9 cellular contexts compared by ENCODE assay signal in the genomic region with DNA sequence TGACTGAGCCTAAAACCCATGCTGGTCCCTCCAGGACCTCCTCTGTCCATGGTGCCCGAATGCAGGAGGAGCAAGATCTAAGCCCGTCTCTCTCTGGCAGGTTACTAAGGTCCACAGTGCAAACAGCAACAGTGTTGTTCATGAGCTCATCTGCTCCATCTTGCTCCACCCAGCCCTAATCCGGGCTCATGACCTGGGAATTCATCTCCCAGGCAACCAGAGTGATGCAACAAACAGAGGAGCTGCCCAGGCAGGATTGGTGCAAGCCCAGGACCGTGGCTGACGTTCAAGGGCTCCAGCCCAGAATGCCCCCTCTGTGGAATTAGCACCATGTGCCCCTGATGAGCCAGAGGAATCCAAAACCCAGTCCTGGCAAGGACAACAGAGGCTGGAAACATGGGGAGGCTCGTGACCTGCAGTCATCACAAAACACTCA. TPM values are rescaled to one million over a fixed set of nuclear protein-coding genes. Genes with fewer than 3 reads are reported as not detected.
A peak's percentile ranks its signal among the peaks of the same experiment; 100 is the strongest.
DNase-seq lines count a peak whose midpoint lies in the region; ATAC-seq, FAIRE-seq and TF ChIP-seq lines count a peak whose summit lies in the region.
"Had no signal": no experiment of that assay in that cellular context is flagged by ENCODE, and none has a peak within 500 bp of the region (broad histone marks: within the 10 kb centered on the region; RNA-seq: fewer than 3 reads in every experiment).

No MANE protein-coding gene starts in this region.

- peak overlapping the region in 2 of 3 donors; percentile 15 to 24 for H3K4me3 ChIP-seq in skeletal muscle tissue (ENCODE audit: low read length in 3 of 3)

- CTCF ChIA-PET in WTC11 (lab: Charles Lee), result interaction anchor here (1.2 to 2.8 kb wide), 3 partner anchors 28 to 188 kb away, joined by 3 to 7 read pairs (median 6); no protein-coding TSS in a partner anchor

- in situ Hi-C loops in KBM-7 (cut with MboI; ENCODE audit: low pct_unique_long_range_greater_than_20kb, low sequenced_read_pairs), result no loop called here

- DNase-seq in H54 (ENCODE audit: insufficient read length, low spot score), result peak; percentile 36
- peak; percentile 31 for DNase-seq in WTC11 (ENCODE audit: low spot score)
- DNase-seq in left ventricle myocardium superior, result peak; percentile 89
- no peak for DNase-seq in stimulated activated CD4-positive, alpha-beta T cell treated with anti-CD3 and anti-CD28 coated beads, Interleukin-1b, Interleukin-23, amount 100 ng/mL, for 48 hours
- DNase-seq in KBM-7, result no peak
- no peak for DNase-seq in DMS79 (lab: John Stamatoyannopoulos, UW)
- DNase-seq: kidney glomerular epithelial cell had no signal

- H3K27me3 ChIP-seq in skeletal muscle tissue (ENCODE audit: control insufficient read depth in 3 of 3, insufficient read depth in 3 of 3, low read length in 3 of 3), result no peaks in the 10 kb centered on the region

- H3K36me3 ChIP-seq in skeletal muscle tissue (ENCODE audit: control insufficient read depth in 3 of 3, insufficient read depth in 3 of 3, low read length in 3 of 3), result no peaks in the 10 kb centered on the region

- H3K4me3 Mint-ChIP-seq in WTC11, result no peak overlapping the region

- H3K27me3 Mint-ChIP-seq in WTC11 (ENCODE audit: low read depth), result no peaks in the 10 kb centered on the region

- H3K27ac ChIP-seq in skeletal muscle tissue (ENCODE audit: low read depth, low read length), result peak overlapping the region; percentile 79

- intact Hi-C loops in left ventricle myocardium superior (cut with micrococcal nuclease), result no loop called here

- peak overlapping the region in 1 of 3 donors; percentile 57 for H3K9ac ChIP-seq in skeletal muscle tissue (ENCODE audit: low read depth in 1 of 3, low read length in 3 of 3)

- no peaks in the 10 kb centered on the region for H3K9me3 Mint-ChIP-seq in WTC11

- H3K4me1 ChIP-seq in skeletal muscle tissue (ENCODE audit: control insufficient read depth in 3 of 3, insufficient read depth in 3 of 3, low read length in 3 of 3), result peaks cover 25 to 38% (median 37%) of the 10 kb centered on the region in 3 donors

- POLR2A ChIA-PET in WTC11 (lab: Charles Lee), result interaction anchor here (0.8 kb wide), 1 partner anchor 9 kb away, joined by 3 read pairs; no protein-coding TSS in a partner anchor

- no peak overlapping the region for H3K27ac Mint-ChIP-seq in WTC11

- peak; percentile 66 for ATAC-seq in WTC11
- peak; percentile 90 for ATAC-seq in left ventricle myocardium superior
- no peak for ATAC-seq in HG03280 (IDR thresholded peaks at IDR 0.05; ENCODE audit: unreplicated experiment)

- H3K4me1 Mint-ChIP-seq in WTC11, result peaks cover 47% of the 10 kb centered on the region

- TF ChIP-seq CTCF in WTC11 (IDR thresholded peaks at IDR 0.05), result no peak

- H3K9me3 ChIP-seq in skeletal muscle tissue (ENCODE audit: control insufficient read depth in 3 of 3, low read length in 3 of 3), result no peaks in the 10 kb centered on the region

- no peak for TF ChIP-seq POLR2A in H54 (IDR thresholded peaks at IDR 0.05; ENCODE audit: low read depth, low read length)

- FAIRE-seq in H54 (lab: Jason Lieb, UNC), result no peak

- no peaks in the 10 kb centered on the region for H3K36me3 Mint-ChIP-seq in WTC11

TF ChIP-seq in WTC11, 78 proteins besides CTCF, POLR2A, EP300 and RAD21:
- TF ChIP-seq ETV6 (CRISPR knock-in tag; IDR thresholded peaks at IDR 0.05) (no peak), TCF7 (CRISPR knock-in tag; IDR thresholded peaks at IDR 0.05; ENCODE audit: low read depth) (no peak), TEAD4 (CRISPR knock-in tag; IDR thresholded peaks at IDR 0.05) (no peak), NFATC4 (CRISPR knock-in tag; IDR thresholded peaks at IDR 0.05) (no peak), MXD4 (CRISPR knock-in tag; IDR thresholded peaks at IDR 0.05; ENCODE audit: borderline replicate concordance) (no peak), NR3C1 (CRISPR knock-in tag; conservative IDR thresholded peaks at IDR 0.05; ENCODE audit: low read depth) (no peak), SOX15 (CRISPR knock-in tag; IDR thresholded peaks at IDR 0.05) (no peak), FOXP1 (CRISPR knock-in tag; IDR thresholded peaks at IDR 0.05; ENCODE audit: borderline replicate concordance) (no peak), GABPB1 (CRISPR knock-in tag; IDR thresholded peaks at IDR 0.05) (no peak)
- TF ChIP-seq, protein P1, sequence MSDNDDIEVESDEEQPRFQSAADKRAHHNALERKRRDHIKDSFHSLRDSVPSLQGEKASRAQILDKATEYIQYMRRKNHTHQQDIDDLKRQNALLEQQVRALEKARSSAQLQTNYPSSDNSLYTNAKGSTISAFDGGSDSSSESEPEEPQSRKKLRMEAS (CRISPR knock-in tag; IDR thresholded peaks at IDR 0.05), result no peak
- TF ChIP-seq, protein P2, sequence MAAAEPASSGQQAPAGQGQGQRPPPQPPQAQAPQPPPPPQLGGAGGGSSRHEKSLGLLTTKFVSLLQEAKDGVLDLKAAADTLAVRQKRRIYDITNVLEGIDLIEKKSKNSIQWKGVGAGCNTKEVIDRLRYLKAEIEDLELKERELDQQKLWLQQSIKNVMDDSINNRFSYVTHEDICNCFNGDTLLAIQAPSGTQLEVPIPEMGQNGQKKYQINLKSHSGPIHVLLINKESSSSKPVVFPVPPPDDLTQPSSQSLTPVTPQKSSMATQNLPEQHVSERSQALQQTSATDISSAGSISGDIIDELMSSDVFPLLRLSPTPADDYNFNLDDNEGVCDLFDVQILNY (CRISPR knock-in tag; IDR thresholded peaks at IDR 0.05), result no peak
- TF ChIP-seq, protein P3, sequence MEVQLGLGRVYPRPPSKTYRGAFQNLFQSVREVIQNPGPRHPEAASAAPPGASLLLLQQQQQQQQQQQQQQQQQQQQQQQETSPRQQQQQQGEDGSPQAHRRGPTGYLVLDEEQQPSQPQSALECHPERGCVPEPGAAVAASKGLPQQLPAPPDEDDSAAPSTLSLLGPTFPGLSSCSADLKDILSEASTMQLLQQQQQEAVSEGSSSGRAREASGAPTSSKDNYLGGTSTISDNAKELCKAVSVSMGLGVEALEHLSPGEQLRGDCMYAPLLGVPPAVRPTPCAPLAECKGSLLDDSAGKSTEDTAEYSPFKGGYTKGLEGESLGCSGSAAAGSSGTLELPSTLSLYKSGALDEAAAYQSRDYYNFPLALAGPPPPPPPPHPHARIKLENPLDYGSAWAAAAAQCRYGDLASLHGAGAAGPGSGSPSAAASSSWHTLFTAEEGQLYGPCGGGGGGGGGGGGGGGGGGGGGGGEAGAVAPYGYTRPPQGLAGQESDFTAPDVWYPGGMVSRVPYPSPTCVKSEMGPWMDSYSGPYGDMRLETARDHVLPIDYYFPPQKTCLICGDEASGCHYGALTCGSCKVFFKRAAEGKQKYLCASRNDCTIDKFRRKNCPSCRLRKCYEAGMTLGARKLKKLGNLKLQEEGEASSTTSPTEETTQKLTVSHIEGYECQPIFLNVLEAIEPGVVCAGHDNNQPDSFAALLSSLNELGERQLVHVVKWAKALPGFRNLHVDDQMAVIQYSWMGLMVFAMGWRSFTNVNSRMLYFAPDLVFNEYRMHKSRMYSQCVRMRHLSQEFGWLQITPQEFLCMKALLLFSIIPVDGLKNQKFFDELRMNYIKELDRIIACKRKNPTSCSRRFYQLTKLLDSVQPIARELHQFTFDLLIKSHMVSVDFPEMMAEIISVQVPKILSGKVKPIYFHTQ (CRISPR knock-in tag; IDR thresholded peaks at IDR 0.05), result no peak

RNA-seq across cellular contexts. Expression of a gene that starts 29.9 kb away (rescaled TPM):
- total RNA-seq in WTC11 (2021) (6.7 to 7.6 TPM (median 7.6 TPM) in 3 replicates), left ventricle myocardium superior (504 TPM), skeletal muscle tissue (94.5 TPM)

Comparison
In these comparisons a context has a peak if more than half of its experiments do, and no peak if none do; other contexts are left out.
1. DNase-seq: peak in H54 (single experiment), WTC11 (single experiment) and left ventricle myocardium superior (single experiment); none in stimulated activated CD4-positive, alpha-beta T cell treated with anti-CD3 and anti-CD28 coated beads, Interleukin-1b, Interleukin-23, amount 100 ng/mL, for 48 hours (single experiment), KBM-7 (single experiment) and DMS79 (single experiment).
2. RNA of a gene that starts 29.9 kb away (total RNA-seq): 504 TPM in left ventricle myocardium superior (single experiment) and 94.5 TPM in skeletal muscle tissue (single experiment); 6.7 to 7.6 TPM in WTC11; every median in the first group is over 10 times any median in the second.